In the genomic region with DNA sequence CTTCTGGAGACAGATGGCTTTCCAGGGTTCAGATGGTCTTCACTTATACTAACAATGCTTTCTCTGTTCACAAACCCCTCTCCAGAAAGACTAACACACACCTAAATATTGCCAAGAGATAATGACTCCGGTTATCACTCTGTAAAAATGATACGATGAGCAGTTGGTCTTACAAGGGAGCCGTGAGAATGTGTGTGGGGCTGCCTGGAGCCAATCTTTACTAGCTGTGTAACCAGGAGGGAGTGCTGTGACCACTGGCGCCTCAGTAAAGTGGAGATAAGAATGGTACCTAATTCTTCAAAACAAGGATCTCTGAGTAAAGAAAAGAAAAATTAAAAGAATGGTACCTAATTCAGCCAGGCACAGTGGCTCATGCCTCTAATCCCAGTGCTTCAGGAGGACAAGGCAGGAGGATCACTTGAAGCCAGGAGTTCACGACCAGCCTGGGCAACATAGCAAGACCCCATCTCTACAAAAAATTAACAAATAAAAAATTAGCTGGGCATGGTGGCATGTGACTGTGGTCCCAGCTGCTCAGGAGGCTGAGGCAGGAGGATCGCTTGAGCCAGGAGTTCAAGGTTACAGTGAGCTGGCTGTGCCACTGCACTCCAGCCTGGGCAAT, we compare ENCODE assay signal across 1 cellular context.
TF ChIP-seq lines count a peak whose summit lies in the region.

No MANE protein-coding gene starts in this region.

TF ChIP-seq in H1, 55 proteins besides CTCF, POLR2A, EP300 and RAD21:
- TF ChIP-seq TAF7 (optimal IDR thresholded peaks at IDR 0.05; ENCODE audit: borderline replicate concordance, low read depth, low read length): no peak
- 0 out of 2 replicates have a peak, but pooled peaks have one; percentile 16 for TF ChIP-seq KDM1A (IDR thresholded peaks at IDR 0.05; ENCODE audit: borderline replicate concordance, low read length)
TF ChIP-seq in H1: peak in this region for 1.
